In the genomic region with DNA sequence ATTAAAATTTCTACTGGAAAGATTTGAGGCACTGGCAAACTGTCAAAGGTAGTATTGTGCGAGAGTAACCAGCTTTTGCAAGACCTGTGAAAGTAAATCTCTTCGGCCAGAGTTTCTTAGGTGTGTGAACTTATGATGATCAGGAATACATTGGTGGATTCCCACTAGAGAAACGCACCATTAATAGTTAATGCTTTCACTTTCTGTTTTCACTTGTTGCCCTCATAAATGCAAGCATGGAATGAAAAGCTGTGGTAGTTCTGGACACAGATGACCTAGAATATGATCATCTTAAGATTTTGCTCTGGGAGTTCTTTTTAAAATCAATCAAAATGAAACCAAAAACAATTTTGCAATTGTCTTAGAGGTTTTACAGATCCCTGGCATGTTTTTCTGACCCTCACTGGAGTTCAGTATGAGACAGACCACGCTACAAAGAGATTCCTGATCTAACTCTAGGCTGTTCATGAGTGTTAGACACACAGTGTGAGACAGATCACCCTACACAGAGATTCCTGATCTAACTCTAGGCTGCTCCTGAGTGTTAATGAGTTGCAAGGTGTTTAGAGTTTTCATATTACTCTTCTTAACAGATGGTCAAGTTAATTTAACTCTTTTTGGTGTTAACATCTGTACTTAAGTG, we compare ENCODE assay signal across 8 cellular contexts.
DNase-seq lines count a peak whose midpoint lies in the region; ATAC-seq and TF ChIP-seq lines count a peak whose summit lies in the region.

No MANE protein-coding gene starts in this region.

- H3K4me1 Mint-ChIP-seq in activated naive CD8-positive, alpha-beta T cell treated with anti-CD3 and anti-CD28 coated beads, Interleukin-2, amount 50 U/mL, for 24 hours = peaks cover 16% of the 10 kb centered on the region
- peaks cover 11 to 15% of the 10 kb centered on the region in 2 donors for H3K4me1 Mint-ChIP-seq in natural killer cell

- H3K27me3 Mint-ChIP-seq in activated naive CD8-positive, alpha-beta T cell treated with anti-CD3 and anti-CD28 coated beads, Interleukin-2, amount 50 U/mL, for 24 hours = no peaks in the 10 kb centered on the region
- no peaks in the 10 kb centered on the region for H3K27me3 Mint-ChIP-seq in natural killer cell (ENCODE audit: low read depth in 2 of 2)

- no peaks in the 10 kb centered on the region for H3K9me3 Mint-ChIP-seq in activated naive CD8-positive, alpha-beta T cell treated with anti-CD3 and anti-CD28 coated beads, Interleukin-2, amount 50 U/mL, for 24 hours
- no peaks in the 10 kb centered on the region for H3K9me3 Mint-ChIP-seq in natural killer cell

- intact Hi-C loops in natural killer cell (cut with micrococcal nuclease) = no loop called here

- peaks cover 9% of the 10 kb centered on the region for H3K36me3 Mint-ChIP-seq in activated naive CD8-positive, alpha-beta T cell treated with anti-CD3 and anti-CD28 coated beads, Interleukin-2, amount 50 U/mL, for 24 hours (ENCODE audit: low read depth)
- H3K36me3 Mint-ChIP-seq in natural killer cell = no peaks in the 10 kb centered on the region

- peak overlapping the region; percentile 35 for H3K4me3 Mint-ChIP-seq in activated naive CD8-positive, alpha-beta T cell treated with anti-CD3 and anti-CD28 coated beads, Interleukin-2, amount 50 U/mL, for 24 hours
- H3K4me3 Mint-ChIP-seq in natural killer cell = peak overlapping the region; percentile 81

- no peak for DNase-seq in activated naive CD8-positive, alpha-beta T cell treated with anti-CD3 and anti-CD28 coated beads, Interleukin-2, amount 50 U/mL, for 24 hours
- no peak for DNase-seq in natural killer cell
- no peak for DNase-seq in DMS153 (lab: John Stamatoyannopoulos, UW)
- no peak for DNase-seq in NCI-H128 (lab: John Stamatoyannopoulos, UW; ENCODE audit: unreplicated experiment)
- no peak for DNase-seq in HuH-7 (ENCODE audit: low spot score)
- no peak for DNase-seq in NCI-H2107 (lab: John Stamatoyannopoulos, UW)

- no peak overlapping the region for H3K27ac Mint-ChIP-seq in activated naive CD8-positive, alpha-beta T cell treated with anti-CD3 and anti-CD28 coated beads, Interleukin-2, amount 50 U/mL, for 24 hours
- peak overlapping the region; percentile 30 to 86 for H3K27ac Mint-ChIP-seq in natural killer cell

- no peak for TF ChIP-seq CTCF in natural killer cell (IDR thresholded peaks at IDR 0.05)

- ATAC-seq in GM18511 (IDR thresholded peaks at IDR 0.05; ENCODE audit: unreplicated experiment) = peak; percentile 81
- peak; percentile 92 for ATAC-seq in HG02610 (IDR thresholded peaks at IDR 0.05; ENCODE audit: unreplicated experiment)
- no peak for ATAC-seq in activated naive CD8-positive, alpha-beta T cell treated with anti-CD3 and anti-CD28 coated beads, Interleukin-2, amount 50 U/mL, for 24 hours
- peak; percentile 56 to 75 (median 60) for ATAC-seq in natural killer cell
